In genomic region chr12:63846249-63846967, GRCh38 we compare ENCODE assay signal across 1 cellular context.
TF ChIP-seq lines count a peak whose summit lies in the region.

No MANE protein-coding gene starts in this region.

TF ChIP-seq in HepG2, 621 proteins besides CTCF, POLR2A, EP300 and RAD21:
- TF ChIP-seq ZNF839 (CRISPR knock-in tag; IDR thresholded peaks at IDR 0.05; ENCODE audit: borderline replicate concordance) = no peak
- no peak for TF ChIP-seq ZFP36L1 (CRISPR knock-in tag; IDR thresholded peaks at IDR 0.05)
- TF ChIP-seq FOXO4 (CRISPR knock-in tag; conservative IDR thresholded peaks at IDR 0.05) = 0 out of 2 replicates have a peak, but pooled peaks have one; percentile 19
- TF ChIP-seq ZSCAN21 (CRISPR knock-in tag; IDR thresholded peaks at IDR 0.05; ENCODE audit: borderline replicate concordance) = no peak
- no peak for TF ChIP-seq GATAD2A (CRISPR knock-in tag; IDR thresholded peaks at IDR 0.05)
- no peak for TF ChIP-seq ZNF557 (CRISPR knock-in tag; IDR thresholded peaks at IDR 0.05)
- TF ChIP-seq ZNF468 (CRISPR knock-in tag; IDR thresholded peaks at IDR 0.05) = no peak
- TF ChIP-seq JUNB (CRISPR knock-in tag; IDR thresholded peaks at IDR 0.05; ENCODE audit: borderline replicate concordance) = no peak
- 0 out of 2 replicates have a peak, but pooled peaks have one; percentile 61 for TF ChIP-seq ZNF878 (CRISPR knock-in tag; IDR thresholded peaks at IDR 0.05)
- TF ChIP-seq ZFP36 (IDR thresholded peaks at IDR 0.05; ENCODE audit: borderline replicate concordance, low read depth, low read length, partially characterized antibody) = no peak
- 0 out of 2 replicates have a peak, but pooled peaks have one; percentile 26 for TF ChIP-seq ZBTB33 (CRISPR knock-in tag; IDR thresholded peaks at IDR 0.05)
- TF ChIP-seq, protein P1, sequence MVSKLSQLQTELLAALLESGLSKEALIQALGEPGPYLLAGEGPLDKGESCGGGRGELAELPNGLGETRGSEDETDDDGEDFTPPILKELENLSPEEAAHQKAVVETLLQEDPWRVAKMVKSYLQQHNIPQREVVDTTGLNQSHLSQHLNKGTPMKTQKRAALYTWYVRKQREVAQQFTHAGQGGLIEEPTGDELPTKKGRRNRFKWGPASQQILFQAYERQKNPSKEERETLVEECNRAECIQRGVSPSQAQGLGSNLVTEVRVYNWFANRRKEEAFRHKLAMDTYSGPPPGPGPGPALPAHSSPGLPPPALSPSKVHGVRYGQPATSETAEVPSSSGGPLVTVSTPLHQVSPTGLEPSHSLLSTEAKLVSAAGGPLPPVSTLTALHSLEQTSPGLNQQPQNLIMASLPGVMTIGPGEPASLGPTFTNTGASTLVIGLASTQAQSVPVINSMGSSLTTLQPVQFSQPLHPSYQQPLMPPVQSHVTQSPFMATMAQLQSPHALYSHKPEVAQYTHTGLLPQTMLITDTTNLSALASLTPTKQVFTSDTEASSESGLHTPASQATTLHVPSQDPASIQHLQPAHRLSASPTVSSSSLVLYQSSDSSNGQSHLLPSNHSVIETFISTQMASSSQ (IDR thresholded peaks at IDR 0.05; ENCODE audit: low read depth) = no peak
- TF ChIP-seq, protein P1 (CRISPR knock-in tag; IDR thresholded peaks at IDR 0.05; ENCODE audit: borderline replicate concordance) = no peak
- TF ChIP-seq ZNF124 (CRISPR knock-in tag; IDR thresholded peaks at IDR 0.05) = no peak
